14 cellular contexts compared by ENCODE assay signal in genomic region chr12:48175613-48176416, GRCh38. TPM values are rescaled to one million over a fixed set of nuclear protein-coding genes. Genes with fewer than 3 reads are reported as not detected.
A peak's percentile ranks its signal among the peaks of the same experiment; 100 is the strongest.
DNase-seq lines count a peak whose midpoint lies in the region; ATAC-seq and TF ChIP-seq lines count a peak whose summit lies in the region.
"Had no signal": no experiment of that assay in that cellular context is flagged by ENCODE, and none has a peak within 500 bp of the region (broad histone marks: within the 10 kb centered on the region; RNA-seq: fewer than 3 reads in every experiment).

No MANE protein-coding gene starts in this region.

- H3K9me3 ChIP-seq in SK-N-MC (ENCODE audit: low read depth, low read length) (no peaks in the 10 kb centered on the region), gastroesophageal sphincter (no peaks in the 10 kb centered on the region)
- H3K9me3 ChIP-seq: esophagus muscularis mucosa had no signal

- TF ChIP-seq EP300 in gastroesophageal sphincter (IDR thresholded peaks at IDR 0.05): no peak

- no peak for TF ChIP-seq POLR2A in gastroesophageal sphincter (IDR thresholded peaks at IDR 0.05)

- no peak for ATAC-seq in natural killer cell treated with Interleukin-12 subunit alpha and Interleukin-12 subunit beta and Interleukin-15 and Interleukin-18, amount 100 ng/mL, for 72 hours
- ATAC-seq in natural killer cell: no peak
- ATAC-seq in HG03432 (IDR thresholded peaks at IDR 0.05; ENCODE audit: unreplicated experiment): no peak
- no peak for ATAC-seq in gastroesophageal sphincter
- ATAC-seq: Right ventricle myocardium inferior had no signal

- H3K4me3 ChIP-seq in SK-N-MC (peak overlapping the region; percentile 68), gastroesophageal sphincter (no peak overlapping the region), dorsolateral prefrontal cortex (no peak overlapping the region)
- H3K4me3 ChIP-seq: esophagus muscularis mucosa had no signal

- H3K4me1 Mint-ChIP-seq in natural killer cell treated with Interleukin-12 subunit alpha and Interleukin-12 subunit beta and Interleukin-15 and Interleukin-18, amount 100 ng/mL, for 72 hours (ENCODE audit: low read depth in 2 of 2): peaks cover 0 to 14% of the 10 kb centered on the region in 2 donors
- H3K4me1 Mint-ChIP-seq in natural killer cell (no peaks in the 10 kb centered on the region), glutamatergic neuron (ENCODE audit: low read depth, unreplicated experiment) (peaks cover 17% of the 10 kb centered on the region)

- intact Hi-C loops in natural killer cell (cut with micrococcal nuclease): no loop called here
- intact Hi-C loops in posterior cingulate gyrus (cut with DNase I): no loop called here
- intact Hi-C loops in dorsolateral prefrontal cortex (cut with DNase I): no loop called here

- H3K9me3 Mint-ChIP-seq in natural killer cell treated with Interleukin-12 subunit alpha and Interleukin-12 subunit beta and Interleukin-15 and Interleukin-18, amount 100 ng/mL, for 72 hours: no peaks in the 10 kb centered on the region
- H3K9me3 Mint-ChIP-seq in natural killer cell (no peaks in the 10 kb centered on the region), glutamatergic neuron (ENCODE audit: unreplicated experiment) (no peaks in the 10 kb centered on the region)
- H3K9me3 Mint-ChIP-seq: CD4-positive, CD25-positive, alpha-beta regulatory T cell had no signal

- no peaks in the 10 kb centered on the region for H3K36me3 ChIP-seq in SK-N-MC (ENCODE audit: insufficient read depth, low read length)
- no peaks in the 10 kb centered on the region for H3K36me3 ChIP-seq in gastroesophageal sphincter
- H3K36me3 ChIP-seq: esophagus muscularis mucosa had no signal

- TF ChIP-seq CTCF in natural killer cell (IDR thresholded peaks at IDR 0.05) (no peak), glutamatergic neuron (IDR thresholded peaks at IDR 0.05; ENCODE audit: partially characterized antibody, unreplicated experiment) (no peak), gastroesophageal sphincter (IDR thresholded peaks at IDR 0.05) (no peak), dorsolateral prefrontal cortex (IDR thresholded peaks at IDR 0.05 in 54 of 56, conservative IDR thresholded peaks at IDR 0.05 in 2 of 56; ENCODE audit: low read depth in 1 of 56, partially characterized antibody in 56 of 56) (no peak)

- H3K27ac ChIP-seq in SK-N-MC (peak overlapping the region; percentile 92), gastroesophageal sphincter (no peak overlapping the region), dorsolateral prefrontal cortex (no peak overlapping the region)
- H3K27ac ChIP-seq: esophagus muscularis mucosa had no signal

- H3K9ac ChIP-seq in SK-N-MC (ENCODE audit: insufficient read length): peak overlapping the region; percentile 56

- H3K4me3 Mint-ChIP-seq in natural killer cell treated with Interleukin-12 subunit alpha and Interleukin-12 subunit beta and Interleukin-15 and Interleukin-18, amount 100 ng/mL, for 72 hours: peak overlapping the region; percentile 44
- H3K4me3 Mint-ChIP-seq in natural killer cell: no peak overlapping the region
- peak overlapping the region; percentile 53 for H3K4me3 Mint-ChIP-seq in glutamatergic neuron (ENCODE audit: unreplicated experiment)

- no peaks in the 10 kb centered on the region for H3K4me1 ChIP-seq in gastroesophageal sphincter
- H3K4me1 ChIP-seq: esophagus muscularis mucosa had no signal

- peaks cover 37% of the 10 kb centered on the region for H3K27me3 ChIP-seq in gastroesophageal sphincter
- peaks cover 0 to 11% (median 0%) of the 10 kb centered on the region in 45 donors for H3K27me3 ChIP-seq in dorsolateral prefrontal cortex

- no peak for DNase-seq in natural killer cell treated with Interleukin-12 subunit alpha and Interleukin-12 subunit beta and Interleukin-15 and Interleukin-18, amount 100 ng/mL, for 72 hours (ENCODE audit: low spot score)
- DNase-seq in natural killer cell: no peak
- no peak for DNase-seq in SK-N-MC (ENCODE audit: low read depth, low spot score)
- no peak for DNase-seq in glutamatergic neuron
- no peak for DNase-seq in posterior cingulate gyrus
- DNase-seq in dorsolateral prefrontal cortex: no peak
- DNase-seq: CD4-positive, CD25-positive, alpha-beta regulatory T cell; central memory CD4-positive, alpha-beta T cell; stimulated activated CD4-positive, alpha-beta T cell treated with anti-CD3 and anti-CD28 coated beads, Interleukin-12 subunit alpha, Interleukin-12 subunit beta, amount 100 ng/mL, for 4 hours had no signal

- peaks cover 12 to 33% of the 10 kb centered on the region in 2 donors for H3K27me3 Mint-ChIP-seq in natural killer cell treated with Interleukin-12 subunit alpha and Interleukin-12 subunit beta and Interleukin-15 and Interleukin-18, amount 100 ng/mL, for 72 hours
- H3K27me3 Mint-ChIP-seq in natural killer cell (ENCODE audit: low read depth in 2 of 2): peaks cover 22 to 25% of the 10 kb centered on the region in 2 donors
- H3K27me3 Mint-ChIP-seq in glutamatergic neuron (ENCODE audit: unreplicated experiment): peaks cover 7% of the 10 kb centered on the region

- H3K27ac Mint-ChIP-seq in natural killer cell treated with Interleukin-12 subunit alpha and Interleukin-12 subunit beta and Interleukin-15 and Interleukin-18, amount 100 ng/mL, for 72 hours: no peak overlapping the region
- H3K27ac Mint-ChIP-seq in natural killer cell: no peak overlapping the region
- H3K27ac Mint-ChIP-seq in glutamatergic neuron (ENCODE audit: unreplicated experiment): peak overlapping the region; percentile 60

- 54 to 57% methylated on average over 2 to 3 of the region's 3 CpGs for WGBS in gastroesophageal sphincter (ENCODE audit: low coverage in 1 of 2), 2 donors

- H3K36me3 Mint-ChIP-seq in natural killer cell treated with Interleukin-12 subunit alpha and Interleukin-12 subunit beta and Interleukin-15 and Interleukin-18, amount 100 ng/mL, for 72 hours: no peaks in the 10 kb centered on the region
- H3K36me3 Mint-ChIP-seq in natural killer cell (no peaks in the 10 kb centered on the region), glutamatergic neuron (ENCODE audit: unreplicated experiment) (no peaks in the 10 kb centered on the region)
- H3K36me3 Mint-ChIP-seq: CD4-positive, CD25-positive, alpha-beta regulatory T cell had no signal

RNA-seq across cellular contexts. Expression of gene CCDC184, which starts 7.6 kb away (rescaled TPM):
- total RNA-seq in natural killer cell treated with Interleukin-12 subunit alpha and Interleukin-12 subunit beta and Interleukin-15 and Interleukin-18, amount 100 ng/mL, for 72 hours: under 1 TPM in 1 of 2 donors, not detected in 1; 0.86 TPM
- total RNA-seq in natural killer cell (1 to 10 TPM; 3.0 to 6.2 (median 4.2) TPM), glutamatergic neuron (ENCODE audit: unreplicated experiment) (36.2 TPM), gastroesophageal sphincter (1 to 10 TPM in 1 of 4 donors, under 1 TPM in 2, not detected in 1; 0.13 to 2.5 (median 0.39) TPM), dorsolateral prefrontal cortex (10 to 100 TPM in 118 of 120 experiments, 1 to 10 TPM in 2; 7.1 to 60.5 (median 30.1) TPM)

RNA-seq across cellular contexts. Expression of gene ASB8, which starts 18.5 kb away (rescaled TPM):
- 10 to 100 TPM; 35.9 to 48.1 TPM for total RNA-seq in natural killer cell treated with Interleukin-12 subunit alpha and Interleukin-12 subunit beta and Interleukin-15 and Interleukin-18, amount 100 ng/mL, for 72 hours
- total RNA-seq in natural killer cell: 10 to 100 TPM; 62.9 to 73.8 (median 71.3) TPM
- 43.5 TPM for total RNA-seq in glutamatergic neuron (ENCODE audit: unreplicated experiment)
- 10 to 100 TPM; 37.2 to 41.6 (median 39.1) TPM for total RNA-seq in gastroesophageal sphincter
- 10 to 100 TPM; 36.8 to 80.8 (median 58.2) TPM for total RNA-seq in dorsolateral prefrontal cortex

RNA-seq across cellular contexts. Expression of gene OR10AD1, which starts 27.3 kb away (rescaled TPM):
- not detected for total RNA-seq in natural killer cell treated with Interleukin-12 subunit alpha and Interleukin-12 subunit beta and Interleukin-15 and Interleukin-18, amount 100 ng/mL, for 72 hours
- total RNA-seq in natural killer cell (not detected), glutamatergic neuron (ENCODE audit: unreplicated experiment) (not detected), gastroesophageal sphincter (not detected), dorsolateral prefrontal cortex (not detected)
- total RNA-seq: CD4-positive, CD25-positive, alpha-beta regulatory T cell; esophagus muscularis mucosa; Right ventricle myocardium inferior; urinary bladder had no signal

RNA-seq across cellular contexts. Expression of gene PFKM, which starts 56.7 kb away (rescaled TPM):
- 10 to 100 TPM; 29.8 to 49.5 TPM for total RNA-seq in natural killer cell treated with Interleukin-12 subunit alpha and Interleukin-12 subunit beta and Interleukin-15 and Interleukin-18, amount 100 ng/mL, for 72 hours
- 10 to 100 TPM in 1 of 3 donors, 1 to 10 TPM in 2; 6.2 to 13.5 (median 6.4) TPM for total RNA-seq in natural killer cell
- total RNA-seq in glutamatergic neuron (ENCODE audit: unreplicated experiment): 169 TPM
- 100 to 1,000 TPM in 1 of 4 donors, 10 to 100 TPM in 3; 64.5 to 105 (median 71.0) TPM for total RNA-seq in gastroesophageal sphincter
- total RNA-seq in dorsolateral prefrontal cortex: 100 to 1,000 TPM in 119 of 120 experiments, 10 to 100 TPM in 1; 89.4 to 276 (median 195) TPM
